Comparison of ENCODE assay signal across 2 cellular contexts in the genomic region with DNA sequence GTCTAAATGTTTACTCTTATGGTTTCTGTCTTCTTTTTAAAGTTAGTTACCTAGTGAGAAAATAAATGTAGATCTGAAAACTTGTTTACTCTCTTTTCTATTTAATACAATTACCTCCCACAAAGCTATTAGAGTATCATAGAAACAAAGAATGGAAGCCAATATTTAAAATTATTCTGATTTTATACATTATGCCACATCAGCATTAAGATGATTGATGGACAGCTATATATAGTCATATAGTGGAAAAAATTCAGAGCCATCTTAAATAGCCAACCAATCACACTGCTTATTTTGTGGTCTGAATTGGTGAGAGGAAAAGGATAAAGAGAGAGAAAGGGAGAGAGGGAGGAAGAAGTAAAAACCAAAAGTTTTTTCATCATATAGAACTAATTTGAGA.
A peak's percentile ranks its signal among the peaks of the same experiment; 100 is the strongest.
TF ChIP-seq lines count a peak whose summit lies in the region.

No MANE protein-coding gene starts in this region.

TF ChIP-seq in HepG2, 621 proteins besides CTCF, POLR2A, EP300 and RAD21 (continued from another document):
- TF ChIP-seq MEF2D (CRISPR knock-in tag; IDR thresholded peaks at IDR 0.05) = no peak
- TF ChIP-seq ZNF569 (CRISPR knock-in tag; IDR thresholded peaks at IDR 0.05; ENCODE audit: borderline replicate concordance) = no peak
- TF ChIP-seq DMAP1 (CRISPR knock-in tag; IDR thresholded peaks at IDR 0.05) = no peak
- TF ChIP-seq SSRP1 (CRISPR knock-in tag; IDR thresholded peaks at IDR 0.05) = no peak
- peak; percentile 37 to 74; a peak in 3 of 4 replicates for TF ChIP-seq MAFK (conservative IDR thresholded peaks at IDR 0.05 in 1 of 2, IDR thresholded peaks at IDR 0.05 in 1 of 2; ENCODE audit: low read length in 2 of 2)
- TF ChIP-seq ZNF746 (CRISPR knock-in tag; IDR thresholded peaks at IDR 0.05) = no peak
- no peak for TF ChIP-seq FOXJ3 (CRISPR knock-in tag; IDR thresholded peaks at IDR 0.05; ENCODE audit: borderline replicate concordance)
- TF ChIP-seq HINFP (CRISPR knock-in tag; IDR thresholded peaks at IDR 0.05; ENCODE audit: low read depth) = no peak
- no peak for TF ChIP-seq ZC3H4 (CRISPR knock-in tag; IDR thresholded peaks at IDR 0.05; ENCODE audit: borderline replicate concordance)
- TF ChIP-seq MAFF (IDR thresholded peaks at IDR 0.05; ENCODE audit: low read depth, low read length) = peak; percentile 61
- TF ChIP-seq TRIM24 (CRISPR knock-in tag; IDR thresholded peaks at IDR 0.05) = no peak

TF ChIP-seq in IMR-90, 13 proteins besides CTCF, POLR2A, EP300 and RAD21 (continued from another document):
- TF ChIP-seq, protein P1, sequence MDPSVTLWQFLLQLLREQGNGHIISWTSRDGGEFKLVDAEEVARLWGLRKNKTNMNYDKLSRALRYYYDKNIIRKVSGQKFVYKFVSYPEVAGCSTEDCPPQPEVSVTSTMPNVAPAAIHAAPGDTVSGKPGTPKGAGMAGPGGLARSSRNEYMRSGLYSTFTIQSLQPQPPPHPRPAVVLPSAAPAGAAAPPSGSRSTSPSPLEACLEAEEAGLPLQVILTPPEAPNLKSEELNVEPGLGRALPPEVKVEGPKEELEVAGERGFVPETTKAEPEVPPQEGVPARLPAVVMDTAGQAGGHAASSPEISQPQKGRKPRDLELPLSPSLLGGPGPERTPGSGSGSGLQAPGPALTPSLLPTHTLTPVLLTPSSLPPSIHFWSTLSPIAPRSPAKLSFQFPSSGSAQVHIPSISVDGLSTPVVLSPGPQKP (IDR thresholded peaks at IDR 0.05; ENCODE audit: borderline replicate concordance, low read depth, low read length) = no peak
- TF ChIP-seq MAFK (IDR thresholded peaks at IDR 0.05; ENCODE audit: low read depth, low read length) = peak; percentile 79
TF ChIP-seq in IMR-90: peak in this region for 1.
